Comparison of ENCODE assay signal across 24 cellular contexts in the genomic region with DNA sequence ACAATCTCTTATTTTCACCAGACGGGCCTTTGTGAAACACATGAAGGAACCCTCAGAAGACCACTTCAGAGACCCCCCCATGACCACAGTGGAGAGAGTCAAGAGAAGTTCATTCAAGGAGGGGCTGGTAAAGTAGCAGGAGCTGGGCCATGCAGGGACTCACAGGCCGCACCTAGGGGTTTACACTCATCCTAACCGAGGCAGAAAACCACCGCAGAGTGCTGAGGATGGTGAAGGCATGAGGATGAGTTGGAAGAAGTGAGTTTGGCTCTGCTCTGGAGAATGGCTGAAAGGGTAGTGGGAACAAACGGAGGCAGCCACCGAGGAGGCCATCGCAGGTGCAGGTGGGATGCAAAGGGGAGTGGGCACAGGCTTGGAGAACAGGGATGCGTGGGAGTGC.
DNase-seq lines count a peak whose midpoint lies in the region; ATAC-seq, FAIRE-seq and TF ChIP-seq lines count a peak whose summit lies in the region.
"Had no signal": no experiment of that assay in that cellular context is flagged by ENCODE, and none has a peak within 500 bp of the region (broad histone marks: within the 10 kb centered on the region; RNA-seq: fewer than 3 reads in every experiment).

No MANE protein-coding gene starts in this region.

- peaks cover 69% of the 10 kb centered on the region for H3K4me1 Mint-ChIP-seq in neural progenitor cell
- no peaks in the 10 kb centered on the region for H3K4me1 Mint-ChIP-seq in activated T-cell treated with anti-CD3 and anti-CD28 coated beads, Interleukin-2, amount 50 U/mL, for 72 hours (ENCODE audit: low read depth)
- H3K4me1 Mint-ChIP-seq: CD14-positive monocyte; CD8-positive, alpha-beta memory T cell had no signal

- H3K9me3 ChIP-seq in A549 (peaks cover 9% of the 10 kb centered on the region; the same call in 2 of the 3 replicates), esophagus muscularis mucosa (no peaks in the 10 kb centered on the region), neural progenitor cell (ENCODE audit: low read depth) (no peaks in the 10 kb centered on the region)
- H3K9me3 ChIP-seq: BE2C, HAP-1 had no signal

- H3K9me3 Mint-ChIP-seq in neural progenitor cell = peaks cover 5% of the 10 kb centered on the region
- peaks cover 6 to 7% of the 10 kb centered on the region in 2 donors for H3K9me3 Mint-ChIP-seq in activated T-cell treated with anti-CD3 and anti-CD28 coated beads, Interleukin-2, amount 50 U/mL, for 72 hours

- TF ChIP-seq EP300 in A549 (IDR thresholded peaks at IDR 0.05) (no peak), esophagus muscularis mucosa (IDR thresholded peaks at IDR 0.05) (no peak)

- TF ChIP-seq CTCF in A549 (IDR thresholded peaks at IDR 0.05) (no peak), esophagus muscularis mucosa (IDR thresholded peaks at IDR 0.05) (no peak), neural progenitor cell (IDR thresholded peaks at IDR 0.05) (no peak)

- in situ Hi-C loops in KBM-7 (cut with MboI; ENCODE audit: low pct_unique_long_range_greater_than_20kb, low sequenced_read_pairs) = no loop called here

- H3K4me3 ChIP-seq in A549 (no peak overlapping the region), esophagus muscularis mucosa (no peak overlapping the region), neural progenitor cell (no peak overlapping the region)
- H3K4me3 ChIP-seq: BLaER1 treated with 17β-estradiol and CSF1 and Interleukin-3, amounts not matched to agents 10 nM and 100 nM; GM12878; GM23338; HAP-1 had no signal

- H3F3A ChIP-seq in neural progenitor cell (ENCODE audit: low read depth) = peaks cover 32% of the 10 kb centered on the region

- CTCF ChIA-PET in A549 (lab: Yijun Ruan, JAX) = no interaction called here

- WGBS in A549 (ENCODE audit: missing lambda C conversion rate) = 17% methylated on average over 8 of the region's 8 CpGs
- 83% methylated on average over 8 of the region's 8 CpGs for WGBS in esophagus muscularis mucosa

- no peak overlapping the region for H3K4me3 Mint-ChIP-seq in neural progenitor cell
- H3K4me3 Mint-ChIP-seq in activated T-cell treated with anti-CD3 and anti-CD28 coated beads, Interleukin-2, amount 50 U/mL, for 72 hours = no peak overlapping the region
- H3K4me3 Mint-ChIP-seq: CD14-positive monocyte; CD4-positive, alpha-beta T cell; CD8-positive, alpha-beta memory T cell; GM23338; HFFc6 had no signal

- H3K4me2 ChIP-seq in A549 (no peak overlapping the region), neural progenitor cell (no peak overlapping the region)
- H3K4me2 ChIP-seq: BLaER1 treated with 17β-estradiol and CSF1 and Interleukin-3, amounts not matched to agents 10 nM and 100 nM; GM23338 had no signal

- H3K27ac ChIP-seq in A549 (no peak overlapping the region), esophagus muscularis mucosa (replicated peaks in 1 of 4) (no peak overlapping the region), neural progenitor cell (no peak overlapping the region)
- H3K27ac ChIP-seq: BLaER1 treated with 17β-estradiol and CSF1 and Interleukin-3, amounts not matched to agents 10 nM and 100 nM had no signal

- peak overlapping the region; percentile 44 for H3K27ac Mint-ChIP-seq in neural progenitor cell
- no peak overlapping the region for H3K27ac Mint-ChIP-seq in activated T-cell treated with anti-CD3 and anti-CD28 coated beads, Interleukin-2, amount 50 U/mL, for 72 hours
- H3K27ac Mint-ChIP-seq: CD14-positive monocyte; CD4-positive, alpha-beta T cell; CD8-positive, alpha-beta memory T cell; GM23338; HFFc6 had no signal

- no peak overlapping the region for H2AFZ ChIP-seq in neural progenitor cell (replicated peaks)
- H2AFZ ChIP-seq: GM23338 had no signal

- no peak for ATAC-seq in A549
- ATAC-seq in activated T-cell treated with anti-CD3 and anti-CD28 coated beads, Interleukin-2, amount 50 U/mL, for 72 hours (replicated peaks in 1 of 2) = no peak
- no peak for ATAC-seq in HG02870 (IDR thresholded peaks at IDR 0.05; ENCODE audit: unreplicated experiment)
- ATAC-seq: GM12878, GM23338 had no signal

- no peak overlapping the region for H3K9ac ChIP-seq in neural progenitor cell
- H3K9ac ChIP-seq: BLaER1 treated with 17β-estradiol and CSF1 and Interleukin-3, amounts not matched to agents 10 nM and 100 nM had no signal

- TF ChIP-seq POLR2A in A549 (IDR thresholded peaks at IDR 0.05; ENCODE audit: low read length) = no peak
- no peak for TF ChIP-seq POLR2A in esophagus muscularis mucosa (IDR thresholded peaks at IDR 0.05; ENCODE audit: low read depth)

- peaks cover 8% of the 10 kb centered on the region for H3K36me3 Mint-ChIP-seq in neural progenitor cell
- peaks cover 0 to 3% of the 10 kb centered on the region in 2 donors for H3K36me3 Mint-ChIP-seq in activated T-cell treated with anti-CD3 and anti-CD28 coated beads, Interleukin-2, amount 50 U/mL, for 72 hours (ENCODE audit: insufficient read depth in 2 of 2)
- H3K36me3 Mint-ChIP-seq: CD14-positive monocyte; CD8-positive, alpha-beta memory T cell had no signal

- peak; percentile 28 for FAIRE-seq in A549 (lab: Jason Lieb, UNC)
- FAIRE-seq: A204.1, D721Med, GM12878, H54 had no signal

- peaks cover 10% of the 10 kb centered on the region for H3K27me3 Mint-ChIP-seq in neural progenitor cell (ENCODE audit: insufficient read depth, low read depth)
- H3K27me3 Mint-ChIP-seq in activated T-cell treated with anti-CD3 and anti-CD28 coated beads, Interleukin-2, amount 50 U/mL, for 72 hours (ENCODE audit: low read depth) = no peaks in the 10 kb centered on the region
- H3K27me3 Mint-ChIP-seq: CD4-positive, alpha-beta T cell had no signal

- H3K4me1 ChIP-seq in A549 = no peaks in the 10 kb centered on the region
- H3K4me1 ChIP-seq in esophagus muscularis mucosa = no peaks in the 10 kb centered on the region
- peaks cover 38% of the 10 kb centered on the region for H3K4me1 ChIP-seq in neural progenitor cell
- H3K4me1 ChIP-seq: BE2C; BLaER1 treated with 17β-estradiol and CSF1 and Interleukin-3, amounts not matched to agents 10 nM and 100 nM; HAP-1 had no signal

- POLR2A ChIA-PET in A549 (lab: Yijun Ruan, JAX) = no interaction called here

- DNase-seq in A549 (ENCODE audit: low read depth in 1 of 2, low spot score in 1 of 2) (no peak), esophagus muscularis mucosa (ENCODE audit: extremely low spot score) (peak; percentile 90), neural progenitor cell (ENCODE audit: low spot score) (no peak), KBM-7 (no peak)
- no peak for DNase-seq in activated T-cell treated with anti-CD3 and anti-CD28 coated beads, Interleukin-2, amount 50 U/mL, for 72 hours
- DNase-seq: ACHN; AML-193; BE2C; CD4-positive, alpha-beta T cell; CD8-positive, alpha-beta memory T cell; DMS 273 treated with DMSO at 0.1 percent for 48 hours; DMS79; EL; GDM1; HFFc6 had no signal

- no peak for TF ChIP-seq RAD21 in A549 (conservative IDR thresholded peaks at IDR 0.05 in 1 of 2, IDR thresholded peaks at IDR 0.05 in 1 of 2)

- H3K79me2 ChIP-seq in neural progenitor cell (ENCODE audit: low read depth) = no peaks in the 10 kb centered on the region

- intact Hi-C loops in esophagus muscularis mucosa (cut with DNase I) = no loop called here

- H3K27me3 ChIP-seq in esophagus muscularis mucosa (no peaks in the 10 kb centered on the region), neural progenitor cell (no peaks in the 10 kb centered on the region)
- H3K27me3 ChIP-seq: BE2C; BLaER1 treated with 17β-estradiol and CSF1 and Interleukin-3, amounts not matched to agents 10 nM and 100 nM had no signal

- no peaks in the 10 kb centered on the region for H4K20me1 ChIP-seq in neural progenitor cell (ENCODE audit: low read depth)
- H4K20me1 ChIP-seq: BLaER1 treated with 17β-estradiol and CSF1 and Interleukin-3, amounts not matched to agents 10 nM and 100 nM had no signal

- no peaks in the 10 kb centered on the region for H3K36me3 ChIP-seq in esophagus muscularis mucosa
- H3K36me3 ChIP-seq in neural progenitor cell = no peaks in the 10 kb centered on the region
- H3K36me3 ChIP-seq: BE2C; BLaER1 treated with 17β-estradiol and CSF1 and Interleukin-3, amounts not matched to agents 10 nM and 100 nM; HAP-1 had no signal

TF ChIP-seq in A549, 52 proteins besides CTCF, POLR2A, EP300 and RAD21 (continues in another document):
- TF ChIP-seq HOXB13 (CRISPR knock-in tag; IDR thresholded peaks at IDR 0.05; ENCODE audit: low read depth) = no peak
- TF ChIP-seq EHMT2 (IDR thresholded peaks at IDR 0.05; ENCODE audit: low read depth) = no peak
- TF ChIP-seq MAFK (IDR thresholded peaks at IDR 0.05; ENCODE audit: partially characterized antibody) = no peak
- no peak for TF ChIP-seq FOSL2 (IDR thresholded peaks at IDR 0.05)
- no peak for TF ChIP-seq FOSL2 (CRISPR knock-in tag; IDR thresholded peaks at IDR 0.05)
- TF ChIP-seq ZNF302 (CRISPR knock-in tag; IDR thresholded peaks at IDR 0.05) = no peak
- TF ChIP-seq NPAS2 (CRISPR knock-in tag; IDR thresholded peaks at IDR 0.05; ENCODE audit: borderline replicate concordance) = no peak
- TF ChIP-seq, protein P1, sequence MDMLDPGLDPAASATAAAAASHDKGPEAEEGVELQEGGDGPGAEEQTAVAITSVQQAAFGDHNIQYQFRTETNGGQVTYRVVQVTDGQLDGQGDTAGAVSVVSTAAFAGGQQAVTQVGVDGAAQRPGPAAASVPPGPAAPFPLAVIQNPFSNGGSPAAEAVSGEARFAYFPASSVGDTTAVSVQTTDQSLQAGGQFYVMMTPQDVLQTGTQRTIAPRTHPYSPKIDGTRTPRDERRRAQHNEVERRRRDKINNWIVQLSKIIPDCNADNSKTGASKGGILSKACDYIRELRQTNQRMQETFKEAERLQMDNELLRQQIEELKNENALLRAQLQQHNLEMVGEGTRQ (IDR thresholded peaks at IDR 0.05) = no peak
- TF ChIP-seq ESRRA (IDR thresholded peaks at IDR 0.05; ENCODE audit: borderline replicate concordance, low read length) = no peak
- TF ChIP-seq KDM5A (IDR thresholded peaks at IDR 0.05) = no peak
